In genomic region chr4:153153339-153153851, GRCh38 we compare ENCODE assay signal across 8 cellular contexts. TPM values are rescaled to one million over a fixed set of nuclear protein-coding genes. Genes with fewer than 3 reads are reported as not detected.
DNase-seq lines count a peak whose midpoint lies in the region; ATAC-seq lines count a peak whose summit lies in the region.

No MANE protein-coding gene starts in this region.

- peaks cover 10 to 24% (median 20%) of the 10 kb centered on the region in 3 donors for H3K4me1 Mint-ChIP-seq in IgD-negative memory B cell
- H3K4me1 Mint-ChIP-seq in T-cell: peaks cover 25 to 42% (median 31%) of the 10 kb centered on the region in 3 donors

- intact Hi-C loops in sciatic nerve (cut with DNase I): loop anchor here (10.0 kb wide), 1 partner anchor 61 kb away; no protein-coding TSS in a partner anchor

- peak overlapping the region; percentile 69 for H3K27ac ChIP-seq in angular gyrus (ENCODE audit: low read depth, low read length)

- ATAC-seq in GM21447 (IDR thresholded peaks at IDR 0.05; ENCODE audit: unreplicated experiment) (peak; percentile 63), T-cell (replicated peaks in 1 of 4) (peak; percentile 92 to 95 (median 95)), sciatic nerve (peak; percentile 82)

- H3K9me3 Mint-ChIP-seq in IgD-negative memory B cell (no peaks in the 10 kb centered on the region), T-cell (no peaks in the 10 kb centered on the region)

- H3K4me3 Mint-ChIP-seq in IgD-negative memory B cell (peak overlapping the region; percentile 82 to 95 (median 92)), T-cell (peak overlapping the region; percentile 85 to 94 (median 92))

- H3K27me3 Mint-ChIP-seq in IgD-negative memory B cell (peaks cover 41% of the 10 kb centered on the region), T-cell (no peaks in the 10 kb centered on the region)

- DNase-seq in DMS153 (lab: John Stamatoyannopoulos, UW): peak; percentile 66
- DNase-seq in T-cell: peak; percentile 41 to 80 (median 68)
- DNase-seq in hippocampal formation (lab: John Stamatoyannopoulos, UW): peak; percentile 76 to 84
- DNase-seq in sciatic nerve (ENCODE audit: low spot score): peak; percentile 67
- DNase-seq in A172 (ENCODE audit: low spot score): no peak

- POLR2A ChIA-PET in T-cell (lab: Charles Lee): interaction anchor here in 1 of 2 donors (0.6 kb wide), 1 partner anchor 147 kb away, joined by 7 read pairs; no protein-coding TSS in a partner anchor

- CTCF ChIA-PET in T-cell (lab: Charles Lee): interaction anchor here in 1 of 2 donors (0.9 kb wide), 1 partner anchor 26 kb away, joined by 3 read pairs; no protein-coding TSS in a partner anchor

- H3K27ac Mint-ChIP-seq in IgD-negative memory B cell (peak overlapping the region; percentile 15 to 80 (median 80)), T-cell (peak overlapping the region; percentile 83 to 86)

- H3K36me3 Mint-ChIP-seq in IgD-negative memory B cell: no peaks in the 10 kb centered on the region
- H3K36me3 Mint-ChIP-seq in T-cell: no peaks in the 10 kb centered on the region

RNA-seq across cellular contexts. Expression of gene TRIM2, which starts 50.8 kb away (rescaled TPM):
- 2.2 TPM for polyA plus RNA-seq in IgD-negative memory B cell
- total RNA-seq in T-cell (1 to 10 TPM; 3.5 to 8.4 (median 4.4) TPM), sciatic nerve (60.9 TPM)
- total RNA-seq in A172 (2014; rRNA removed; shearing (Covaris generic)): 23.7 and 46.6 TPM in 2 replicates
